In genomic region chr11:3544990-3545389, GRCh38 we compare ENCODE assay signal across 8 cellular contexts.
DNase-seq lines count a peak whose midpoint lies in the region; ATAC-seq and TF ChIP-seq lines count a peak whose summit lies in the region.
"Not testable (repeated sequence)": the region's sequence is repeated elsewhere in the genome, so short reads cannot be mapped to it uniquely, and the experiment has no call there.

No MANE protein-coding gene starts in this region.

- not testable (repeated sequence) for H3K27ac ChIP-seq in CD8-positive, alpha-beta T cell (ENCODE audit: low read depth, low read length)
- H3K27ac ChIP-seq in naive thymus-derived CD4-positive, alpha-beta T cell (ENCODE audit: low read depth, low read length), result peak overlapping the region; percentile 41

- not testable (repeated sequence) for H3K27me3 ChIP-seq in CD8-positive, alpha-beta T cell (ENCODE audit: insufficient read depth, low read length); naive thymus-derived CD4-positive, alpha-beta T cell (ENCODE audit: control insufficient read depth in 2 of 2, insufficient read depth in 2 of 2, low read length in 2 of 2)

- not testable (repeated sequence) for H3K27me3 Mint-ChIP-seq in CD8-positive, alpha-beta T cell (ENCODE audit: low read depth); T-helper 17 cell
- H3K27me3 Mint-ChIP-seq in activated CD4-positive, alpha-beta T cell treated with anti-CD3 and anti-CD28 coated beads, Interleukin-2, amount 10 ng/mL, durations not matched to agents 7 days and 5 days, result peaks cover 16% of the 10 kb centered on the region
- H3K27me3 Mint-ChIP-seq in activated T-cell treated with anti-CD3 and anti-CD28 coated beads, Interleukin-2, amount 50 U/mL, for 24 hours, result peaks cover 15% of the 10 kb centered on the region
- peaks cover 10% of the 10 kb centered on the region for H3K27me3 Mint-ChIP-seq in activated naive CD8-positive, alpha-beta T cell treated with anti-CD3 and anti-CD28 coated beads, Interleukin-2, amount 50 U/mL, for 24 hours
- H3K27me3 Mint-ChIP-seq in naive thymus-derived CD4-positive, alpha-beta T cell, result peaks cover 3 to 15% (median 11%) of the 10 kb centered on the region in 5 donors
- H3K27me3 Mint-ChIP-seq in stimulated activated naive CD8-positive, alpha-beta T cell treated with anti-CD3 and anti-CD28 coated beads, Interleukin-15, Interleukin-2, amounts not matched to agents 100 ng/mL and 50 ng/mL, for 24 hours, result peaks cover 21% of the 10 kb centered on the region

- DNase-seq in CD8-positive, alpha-beta T cell; T-helper 17 cell; activated CD4-positive, alpha-beta T cell treated with anti-CD3 and anti-CD28 coated beads, Interleukin-2, amount 10 ng/mL, durations not matched to agents 7 days and 5 days; activated T-cell treated with anti-CD3 and anti-CD28 coated beads, Interleukin-2, amount 50 U/mL, for 24 hours; activated naive CD8-positive, alpha-beta T cell treated with anti-CD3 and anti-CD28 coated beads, Interleukin-2, amount 50 U/mL, for 24 hours: not testable (repeated sequence)
- DNase-seq in activated naive CD4-positive, alpha-beta T cell treated with Interleukin-2 at 50 U/mL for 16 hours, result peak; percentile 38
- DNase-seq in naive thymus-derived CD4-positive, alpha-beta T cell, result peak in 5 of 9 donors; percentile 6 to 18 (median 9)

- ATAC-seq in CD8-positive, alpha-beta T cell; T-helper 17 cell; activated naive CD8-positive, alpha-beta T cell treated with anti-CD3 and anti-CD28 coated beads, Interleukin-2, amount 50 U/mL, for 24 hours; naive thymus-derived CD4-positive, alpha-beta T cell: not testable (repeated sequence)

- H3K9me3 ChIP-seq in CD8-positive, alpha-beta T cell (ENCODE audit: low read length); T-helper 17 cell (ENCODE audit: control insufficient read depth, low read length, poor library complexity, severe bottlenecking); naive thymus-derived CD4-positive, alpha-beta T cell (ENCODE audit: control insufficient read depth in 2 of 3, low read length in 3 of 3): not testable (repeated sequence)

- not testable (repeated sequence) for H3K36me3 Mint-ChIP-seq in CD8-positive, alpha-beta T cell; T-helper 17 cell (ENCODE audit: low read depth); activated CD4-positive, alpha-beta T cell treated with anti-CD3 and anti-CD28 coated beads, Interleukin-2, amount 10 ng/mL, durations not matched to agents 7 days and 5 days (ENCODE audit: low read depth); activated T-cell treated with anti-CD3 and anti-CD28 coated beads, Interleukin-2, amount 50 U/mL, for 24 hours (ENCODE audit: low read depth); activated naive CD8-positive, alpha-beta T cell treated with anti-CD3 and anti-CD28 coated beads, Interleukin-2, amount 50 U/mL, for 24 hours (ENCODE audit: low read depth); naive thymus-derived CD4-positive, alpha-beta T cell; stimulated activated naive CD8-positive, alpha-beta T cell treated with anti-CD3 and anti-CD28 coated beads, Interleukin-15, Interleukin-2, amounts not matched to agents 100 ng/mL and 50 ng/mL, for 24 hours (ENCODE audit: low read depth)

- not testable (repeated sequence) for H3K4me1 Mint-ChIP-seq in CD8-positive, alpha-beta T cell (ENCODE audit: low read depth); activated CD4-positive, alpha-beta T cell treated with anti-CD3 and anti-CD28 coated beads, Interleukin-2, amount 10 ng/mL, durations not matched to agents 7 days and 5 days; activated naive CD8-positive, alpha-beta T cell treated with anti-CD3 and anti-CD28 coated beads, Interleukin-2, amount 50 U/mL, for 24 hours; stimulated activated naive CD8-positive, alpha-beta T cell treated with anti-CD3 and anti-CD28 coated beads, Interleukin-15, Interleukin-2, amounts not matched to agents 100 ng/mL and 50 ng/mL, for 24 hours (ENCODE audit: low read depth)
- peaks cover 12% of the 10 kb centered on the region for H3K4me1 Mint-ChIP-seq in T-helper 17 cell
- peaks cover 16% of the 10 kb centered on the region for H3K4me1 Mint-ChIP-seq in activated T-cell treated with anti-CD3 and anti-CD28 coated beads, Interleukin-2, amount 50 U/mL, for 24 hours (ENCODE audit: low read depth)
- peaks cover 5 to 10% (median 6%) of the 10 kb centered on the region in 7 donors for H3K4me1 Mint-ChIP-seq in naive thymus-derived CD4-positive, alpha-beta T cell

- not testable (repeated sequence) for H3K36me3 ChIP-seq in CD8-positive, alpha-beta T cell (ENCODE audit: insufficient read depth, low read length); naive thymus-derived CD4-positive, alpha-beta T cell (ENCODE audit: control insufficient read depth in 2 of 3, insufficient read depth in 3 of 3, low read length in 3 of 3)

- peak overlapping the region; percentile 65 for H3K4me3 Mint-ChIP-seq in CD8-positive, alpha-beta T cell
- H3K4me3 Mint-ChIP-seq in T-helper 17 cell, result peak overlapping the region; percentile 80
- peak overlapping the region; percentile 36 for H3K4me3 Mint-ChIP-seq in activated CD4-positive, alpha-beta T cell treated with anti-CD3 and anti-CD28 coated beads, Interleukin-2, amount 10 ng/mL, durations not matched to agents 7 days and 5 days
- H3K4me3 Mint-ChIP-seq in activated T-cell treated with anti-CD3 and anti-CD28 coated beads, Interleukin-2, amount 50 U/mL, for 24 hours, result peak overlapping the region; percentile 45
- peak overlapping the region; percentile 66 for H3K4me3 Mint-ChIP-seq in activated naive CD8-positive, alpha-beta T cell treated with anti-CD3 and anti-CD28 coated beads, Interleukin-2, amount 50 U/mL, for 24 hours
- H3K4me3 Mint-ChIP-seq in naive thymus-derived CD4-positive, alpha-beta T cell, result peak overlapping the region; percentile 0 to 84 (median 69)
- peak overlapping the region; percentile 8 for H3K4me3 Mint-ChIP-seq in stimulated activated naive CD8-positive, alpha-beta T cell treated with anti-CD3 and anti-CD28 coated beads, Interleukin-15, Interleukin-2, amounts not matched to agents 100 ng/mL and 50 ng/mL, for 24 hours

- POLR2A ChIA-PET in CD8-positive, alpha-beta T cell (lab: Charles Lee); activated CD4-positive, alpha-beta T cell treated with anti-CD3 and anti-CD28 coated beads, Interleukin-2, amount 10 ng/mL, durations not matched to agents 7 days and 5 days (lab: Charles Lee); naive thymus-derived CD4-positive, alpha-beta T cell (lab: Charles Lee): not testable (repeated sequence)

- H3K27ac Mint-ChIP-seq in CD8-positive, alpha-beta T cell, result peak overlapping the region; percentile 84
- peak overlapping the region; percentile 79 for H3K27ac Mint-ChIP-seq in T-helper 17 cell
- peak overlapping the region; percentile 73 for H3K27ac Mint-ChIP-seq in activated CD4-positive, alpha-beta T cell treated with anti-CD3 and anti-CD28 coated beads, Interleukin-2, amount 10 ng/mL, durations not matched to agents 7 days and 5 days
- H3K27ac Mint-ChIP-seq in activated T-cell treated with anti-CD3 and anti-CD28 coated beads, Interleukin-2, amount 50 U/mL, for 24 hours, result peak overlapping the region; percentile 54
- H3K27ac Mint-ChIP-seq in activated naive CD8-positive, alpha-beta T cell treated with anti-CD3 and anti-CD28 coated beads, Interleukin-2, amount 50 U/mL, for 24 hours, result peak overlapping the region; percentile 70
- H3K27ac Mint-ChIP-seq in naive thymus-derived CD4-positive, alpha-beta T cell, result peak overlapping the region; percentile 54 to 93 (median 86)
- H3K27ac Mint-ChIP-seq in stimulated activated naive CD8-positive, alpha-beta T cell treated with anti-CD3 and anti-CD28 coated beads, Interleukin-15, Interleukin-2, amounts not matched to agents 100 ng/mL and 50 ng/mL, for 24 hours, result peak overlapping the region; percentile 77

- not testable (repeated sequence) for H3K4me1 ChIP-seq in CD8-positive, alpha-beta T cell (ENCODE audit: insufficient read depth, low read length); naive thymus-derived CD4-positive, alpha-beta T cell (ENCODE audit: control insufficient read depth in 2 of 2, insufficient read depth in 2 of 2, low read length in 2 of 2)

- H3K4me3 ChIP-seq in CD8-positive, alpha-beta T cell (ENCODE audit: low read depth, low read length); naive thymus-derived CD4-positive, alpha-beta T cell (ENCODE audit: low read length): not testable (repeated sequence)

- TF ChIP-seq CTCF in CD8-positive, alpha-beta T cell (IDR thresholded peaks at IDR 0.05), result not testable (repeated sequence)

- not testable (repeated sequence) for H3K9me3 Mint-ChIP-seq in CD8-positive, alpha-beta T cell; activated CD4-positive, alpha-beta T cell treated with anti-CD3 and anti-CD28 coated beads, Interleukin-2, amount 10 ng/mL, durations not matched to agents 7 days and 5 days; activated T-cell treated with anti-CD3 and anti-CD28 coated beads, Interleukin-2, amount 50 U/mL, for 24 hours; activated naive CD8-positive, alpha-beta T cell treated with anti-CD3 and anti-CD28 coated beads, Interleukin-2, amount 50 U/mL, for 24 hours; stimulated activated naive CD8-positive, alpha-beta T cell treated with anti-CD3 and anti-CD28 coated beads, Interleukin-15, Interleukin-2, amounts not matched to agents 100 ng/mL and 50 ng/mL, for 24 hours
- H3K9me3 Mint-ChIP-seq in naive thymus-derived CD4-positive, alpha-beta T cell, result peaks cover 0 to 12% (median 2%) of the 10 kb centered on the region in 11 donors

- CTCF ChIA-PET in CD8-positive, alpha-beta T cell (lab: Charles Lee); activated CD4-positive, alpha-beta T cell treated with anti-CD3 and anti-CD28 coated beads, Interleukin-2, amount 10 ng/mL, durations not matched to agents 7 days and 5 days (lab: Charles Lee); naive thymus-derived CD4-positive, alpha-beta T cell (lab: Charles Lee): not testable (repeated sequence)

- intact Hi-C loops in CD8-positive, alpha-beta T cell (cut with DNase I, micrococcal nuclease); naive thymus-derived CD4-positive, alpha-beta T cell (cut with micrococcal nuclease): not testable (repeated sequence)

Comparison
In these comparisons a context has a peak if more than half of its experiments do, and no peak if none do; other contexts are left out.
1. H3K4me3 Mint-ChIP-seq: peak in every context shown above with its lines; median percentile 80 in T-helper 17 cell; 69 in naive thymus-derived CD4-positive, alpha-beta T cell; 66 in activated naive CD8-positive, alpha-beta T cell treated with anti-CD3 and anti-CD28 coated beads, Interleukin-2, amount 50 U/mL, for 24 hours; 65 in CD8-positive, alpha-beta T cell; 45 in activated T-cell treated with anti-CD3 and anti-CD28 coated beads, Interleukin-2, amount 50 U/mL, for 24 hours; 36 in activated CD4-positive, alpha-beta T cell treated with anti-CD3 and anti-CD28 coated beads, Interleukin-2, amount 10 ng/mL, durations not matched to agents 7 days and 5 days; 8 in stimulated activated naive CD8-positive, alpha-beta T cell treated with anti-CD3 and anti-CD28 coated beads, Interleukin-15, Interleukin-2, amounts not matched to agents 100 ng/mL and 50 ng/mL, for 24 hours.